21 cellular contexts compared by ENCODE assay signal in genomic region chr12:114726092-114726710, GRCh38. TPM values are rescaled to one million over a fixed set of nuclear protein-coding genes. Genes with fewer than 3 reads are reported as not detected.
"Had no signal": no experiment of that assay in that cellular context is flagged by ENCODE, and none has a peak within 500 bp of the region (broad histone marks: within the 10 kb centered on the region; RNA-seq: fewer than 3 reads in every experiment).

No MANE protein-coding gene starts in this region.

- H3K27ac Mint-ChIP-seq: activated B cell treated with CpG ODN at 0.5 μM for 24 hours; activated CD4-positive, alpha-beta T cell treated with anti-CD3 and anti-CD28 coated beads, Interleukin-2, amount 10 ng/mL, durations not matched to agents 24 days and 14 days; activated naive CD4-positive, alpha-beta T cell treated with anti-CD3 and anti-CD28 coated beads, Interleukin-2, amount 10 ng/mL, durations not matched to agents 7 days and 5 days; activated T-helper 2 cell treated with anti-CD3 and anti-CD28 coated beads, Interferon-gamma antibody, Interleukin-2, Interleukin-4, amounts not matched to agents 10 μg/mL and 5 μg/mL and 100 μg/mL, durations not matched to agents 14 hours and 24 hours and 36 hours; dendritic cell treated with granulocyte-macrophage colony-stimulating factor and Interleukin-4, amounts not matched to agents 40 ng/mL and 50 ng/mL, for 4 days; effector memory CD8-positive, alpha-beta T cell; natural killer cell treated with Interleukin-12 subunit alpha and Interleukin-12 subunit beta and Interleukin-15 and Interleukin-18, amount 100 ng/mL, for 72 hours; T-helper 1 cell treated with Interleukin-12 subunit alpha and Interleukin-12 subunit beta and Interleukin-4 antibody, amounts not matched to agents 30 μg/mL and 1 μg/mL, for 36 hours; type B pancreatic cell had no signal

- H3K4me1 Mint-ChIP-seq: activated B cell treated with CpG ODN at 0.5 μM for 24 hours; activated CD4-positive, alpha-beta T cell treated with anti-CD3 and anti-CD28 coated beads, Interleukin-2, amount 10 ng/mL, durations not matched to agents 24 days and 14 days; activated naive CD4-positive, alpha-beta T cell treated with anti-CD3 and anti-CD28 coated beads, Interleukin-2, amount 10 ng/mL, durations not matched to agents 7 days and 5 days had no signal

- H3K4me3 Mint-ChIP-seq: activated B cell treated with CpG ODN at 0.5 μM for 24 hours; activated CD4-positive, alpha-beta T cell treated with anti-CD3 and anti-CD28 coated beads, Interleukin-2, amount 10 ng/mL, durations not matched to agents 24 days and 14 days; activated naive CD4-positive, alpha-beta T cell treated with anti-CD3 and anti-CD28 coated beads, Interleukin-2, amount 10 ng/mL, durations not matched to agents 7 days and 5 days; dendritic cell treated with granulocyte-macrophage colony-stimulating factor and Interleukin-4, amounts not matched to agents 40 ng/mL and 50 ng/mL, for 4 days; effector memory CD8-positive, alpha-beta T cell; natural killer cell treated with Interleukin-12 subunit alpha and Interleukin-12 subunit beta and Interleukin-15 and Interleukin-18, amount 100 ng/mL, for 72 hours; T-helper 1 cell treated with Interleukin-12 subunit alpha and Interleukin-12 subunit beta and Interleukin-4 antibody, amounts not matched to agents 30 μg/mL and 1 μg/mL, for 36 hours; type B pancreatic cell had no signal

- H3K36me3 ChIP-seq: gastroesophageal sphincter, prostate gland, sigmoid colon had no signal

- H3K27me3 Mint-ChIP-seq: activated B cell treated with CpG ODN at 0.5 μM for 24 hours; activated CD4-positive, alpha-beta T cell treated with anti-CD3 and anti-CD28 coated beads, Interleukin-2, amount 10 ng/mL, durations not matched to agents 24 days and 14 days; activated naive CD4-positive, alpha-beta T cell treated with anti-CD3 and anti-CD28 coated beads, Interleukin-2, amount 10 ng/mL, durations not matched to agents 7 days and 5 days; natural killer cell treated with Interleukin-12 subunit alpha and Interleukin-12 subunit beta and Interleukin-15 and Interleukin-18, amount 100 ng/mL, for 72 hours; type B pancreatic cell had no signal

- H3K36me3 Mint-ChIP-seq: activated naive CD4-positive, alpha-beta T cell treated with anti-CD3 and anti-CD28 coated beads, Interleukin-2, amount 10 ng/mL, durations not matched to agents 7 days and 5 days; natural killer cell treated with Interleukin-12 subunit alpha and Interleukin-12 subunit beta and Interleukin-15 and Interleukin-18, amount 100 ng/mL, for 72 hours had no signal

- H3K4me1 ChIP-seq: gastroesophageal sphincter, prostate gland, sigmoid colon had no signal

- H3K4me3 ChIP-seq: gastroesophageal sphincter, lung, prostate gland, sigmoid colon had no signal

- H3K9me3 ChIP-seq: gastroesophageal sphincter, prostate gland, sigmoid colon had no signal

- ATAC-seq: effector memory CD8-positive, alpha-beta T cell; gastroesophageal sphincter; natural killer cell treated with Interleukin-12 subunit alpha and Interleukin-12 subunit beta and Interleukin-15 and Interleukin-18, amount 100 ng/mL, for 72 hours had no signal

- H3K9me3 Mint-ChIP-seq: activated B cell treated with CpG ODN at 0.5 μM for 24 hours; activated CD4-positive, alpha-beta T cell treated with anti-CD3 and anti-CD28 coated beads, Interleukin-2, amount 10 ng/mL, durations not matched to agents 24 days and 14 days; activated naive CD4-positive, alpha-beta T cell treated with anti-CD3 and anti-CD28 coated beads, Interleukin-2, amount 10 ng/mL, durations not matched to agents 7 days and 5 days; activated T-helper 2 cell treated with anti-CD3 and anti-CD28 coated beads, Interferon-gamma antibody, Interleukin-2, Interleukin-4, amounts not matched to agents 10 μg/mL and 5 μg/mL and 100 μg/mL, durations not matched to agents 14 hours and 24 hours and 36 hours; dendritic cell treated with granulocyte-macrophage colony-stimulating factor and Interleukin-4, amounts not matched to agents 40 ng/mL and 50 ng/mL, for 4 days; natural killer cell treated with Interleukin-12 subunit alpha and Interleukin-12 subunit beta and Interleukin-15 and Interleukin-18, amount 100 ng/mL, for 72 hours; T-helper 1 cell treated with Interleukin-12 subunit alpha and Interleukin-12 subunit beta and Interleukin-4 antibody, amounts not matched to agents 30 μg/mL and 1 μg/mL, for 36 hours; type B pancreatic cell had no signal

- H3K27ac ChIP-seq: epithelial cell of prostate, gastroesophageal sphincter, prostate gland, sigmoid colon had no signal

- DNase-seq: activated B cell treated with CpG ODN at 0.5 μM for 24 hours; activated CD4-positive, alpha-beta T cell treated with anti-CD3 and anti-CD28 coated beads, Interleukin-2, amount 10 ng/mL, durations not matched to agents 24 days and 14 days; activated naive CD4-positive, alpha-beta T cell treated with anti-CD3 and anti-CD28 coated beads, Interleukin-2, amount 10 ng/mL, durations not matched to agents 7 days and 5 days; activated T-cell treated with anti-CD3 and anti-CD28 coated beads for 4 hours; central memory CD4-positive, alpha-beta T cell; effector memory CD8-positive, alpha-beta T cell; hippocampal formation; nucleus accumbens; sigmoid colon; stimulated activated CD4-positive, alpha-beta T cell treated with anti-CD3 and anti-CD28 coated beads, Interleukin-2, amount 100 ng/mL, for 48 hours; stimulated activated naive CD4-positive, alpha-beta T cell treated with Interleukin-2 at 50 U/mL for 16 hours had no signal

- H3K27me3 ChIP-seq: gastroesophageal sphincter, sigmoid colon had no signal

RNA-seq across cellular contexts. Expression of gene TBX3, which starts 42.2 kb away (rescaled TPM):
- total RNA-seq: activated B cell treated with CpG ODN at 0.5 μM for 24 hours; activated CD4-positive, alpha-beta T cell treated with anti-CD3 and anti-CD28 coated beads, Interleukin-2, amount 10 ng/mL, durations not matched to agents 24 days and 14 days; activated CD8-positive, alpha-beta memory T cell treated with anti-CD3 and anti-CD28 coated beads for 36 hours; activated T-helper 2 cell treated with anti-CD3 and anti-CD28 coated beads, Interferon-gamma antibody, Interleukin-2, Interleukin-4, amounts not matched to agents 10 μg/mL and 5 μg/mL and 100 μg/mL, durations not matched to agents 14 hours and 24 hours and 36 hours; natural killer cell treated with Interleukin-12 subunit alpha and Interleukin-12 subunit beta and Interleukin-15 and Interleukin-18, amount 100 ng/mL, for 72 hours had no signal
